Comparison of ENCODE assay signal across 8 cellular contexts in the genomic region with DNA sequence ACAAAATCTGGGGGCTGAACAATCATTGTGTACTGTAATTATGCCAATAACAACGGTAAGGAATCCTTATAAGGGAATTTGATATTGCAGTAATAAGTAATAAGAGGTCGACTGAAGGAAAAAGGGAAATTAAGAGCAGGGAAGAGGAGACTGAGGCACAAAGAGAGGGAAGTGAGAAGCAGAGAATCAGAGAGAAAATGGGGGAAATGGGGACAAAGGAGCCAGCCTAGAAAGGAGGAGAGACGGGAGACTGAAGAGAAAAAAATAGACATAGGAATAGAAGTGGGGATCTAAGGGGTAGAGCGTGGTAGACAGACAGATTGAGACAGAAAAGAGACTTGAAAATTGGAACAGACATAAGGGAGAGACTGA. TPM values are rescaled to one million over a fixed set of nuclear protein-coding genes. Genes with fewer than 3 reads are reported as not detected.
A peak's percentile ranks its signal among the peaks of the same experiment; 100 is the strongest.
DNase-seq lines count a peak whose midpoint lies in the region; ATAC-seq, FAIRE-seq and TF ChIP-seq lines count a peak whose summit lies in the region.

No MANE protein-coding gene starts in this region.

- peaks cover 6% of the 10 kb centered on the region for H3K9me3 ChIP-seq in CD8-positive, alpha-beta T cell (ENCODE audit: low read length)
- H3K9me3 ChIP-seq in psoas muscle: peaks cover 60% of the 10 kb centered on the region

- peaks cover 24% of the 10 kb centered on the region for H3K27me3 Mint-ChIP-seq in CD8-positive, alpha-beta T cell (ENCODE audit: low read depth)
- no peaks in the 10 kb centered on the region for H3K27me3 Mint-ChIP-seq in activated CD4-positive, alpha-beta memory T cell treated with anti-CD3 and anti-CD28 coated beads, Interleukin-2, amount 10 ng/mL, durations not matched to agents 7 days and 5 days

- intact Hi-C loops in CD8-positive, alpha-beta T cell (cut with DNase I, micrococcal nuclease): no loop called here
- intact Hi-C loops in psoas muscle (cut with DNase I): no loop called here

- WGBS in psoas muscle, 3 donors: 22 to 25% (median 23%) methylated on average over 4 of the region's 4 CpGs

- H3K4me1 ChIP-seq in CD8-positive, alpha-beta T cell (ENCODE audit: insufficient read depth, low read length): no peaks in the 10 kb centered on the region
- no peaks in the 10 kb centered on the region for H3K4me1 ChIP-seq in psoas muscle

- H3K27ac Mint-ChIP-seq in CD8-positive, alpha-beta T cell: peak overlapping the region; percentile 84
- H3K27ac Mint-ChIP-seq in activated CD4-positive, alpha-beta memory T cell treated with anti-CD3 and anti-CD28 coated beads, Interleukin-2, amount 10 ng/mL, durations not matched to agents 7 days and 5 days: no peak overlapping the region

- no peaks in the 10 kb centered on the region for H3K27me3 ChIP-seq in CD8-positive, alpha-beta T cell (ENCODE audit: insufficient read depth, low read length)
- no peaks in the 10 kb centered on the region for H3K27me3 ChIP-seq in psoas muscle (ENCODE audit: insufficient read depth in 3 of 3, low read length in 2 of 3)

- ATAC-seq in CD8-positive, alpha-beta T cell: no peak
- ATAC-seq in psoas muscle: no peak

- TF ChIP-seq CTCF in CD8-positive, alpha-beta T cell (IDR thresholded peaks at IDR 0.05): no peak
- TF ChIP-seq CTCF in foreskin fibroblast (IDR thresholded peaks at IDR 0.05; ENCODE audit: low read depth, low read length): no peak
- no peak for TF ChIP-seq CTCF in psoas muscle (IDR thresholded peaks at IDR 0.05)
- no peak for TF ChIP-seq CTCF in GM10248 (IDR thresholded peaks at IDR 0.05; ENCODE audit: control extremely low read depth, extremely low read depth, low read depth, missing control alignments)

- no peaks in the 10 kb centered on the region for H3K36me3 ChIP-seq in CD8-positive, alpha-beta T cell (ENCODE audit: insufficient read depth, low read length)
- H3K36me3 ChIP-seq in psoas muscle (ENCODE audit: insufficient read depth in 1 of 2, low read depth in 1 of 2): no peaks in the 10 kb centered on the region

- no peak for DNase-seq in CD8-positive, alpha-beta T cell
- DNase-seq in activated CD4-positive, alpha-beta memory T cell treated with anti-CD3 and anti-CD28 coated beads, Interleukin-2, amount 10 ng/mL, durations not matched to agents 7 days and 5 days: no peak
- DNase-seq in foreskin fibroblast (no peak), psoas muscle (no peak), EL (no peak), GM12891 (ENCODE audit: insufficient read length, low spot score) (no peak), GM10248 (ENCODE audit: extremely low spot score) (no peak), H54 (ENCODE audit: insufficient read length, low spot score) (no peak)

- FAIRE-seq in GM12891 (lab: Jason Lieb, UNC): no peak
- FAIRE-seq in H54 (lab: Jason Lieb, UNC): no peak

- H3K9me3 Mint-ChIP-seq in CD8-positive, alpha-beta T cell: peaks cover 52% of the 10 kb centered on the region
- H3K9me3 Mint-ChIP-seq in activated CD4-positive, alpha-beta memory T cell treated with anti-CD3 and anti-CD28 coated beads, Interleukin-2, amount 10 ng/mL, durations not matched to agents 7 days and 5 days: peaks cover 49% of the 10 kb centered on the region

- H3K36me3 Mint-ChIP-seq in CD8-positive, alpha-beta T cell: peaks cover 23% of the 10 kb centered on the region
- peaks cover 6% of the 10 kb centered on the region for H3K36me3 Mint-ChIP-seq in activated CD4-positive, alpha-beta memory T cell treated with anti-CD3 and anti-CD28 coated beads, Interleukin-2, amount 10 ng/mL, durations not matched to agents 7 days and 5 days (ENCODE audit: low read depth)

- POLR2A ChIA-PET in CD8-positive, alpha-beta T cell (lab: Charles Lee): no interaction called here
- POLR2A ChIA-PET in activated CD4-positive, alpha-beta memory T cell treated with anti-CD3 and anti-CD28 coated beads, Interleukin-2, amount 10 ng/mL, durations not matched to agents 7 days and 5 days (lab: Charles Lee): no interaction called here
- POLR2A ChIA-PET in GM10248 (lab: Yijun Ruan, JAX): no interaction called here

- CTCF ChIA-PET in CD8-positive, alpha-beta T cell (lab: Charles Lee): no interaction called here
- CTCF ChIA-PET in activated CD4-positive, alpha-beta memory T cell treated with anti-CD3 and anti-CD28 coated beads, Interleukin-2, amount 10 ng/mL, durations not matched to agents 7 days and 5 days (lab: Charles Lee): no interaction called here
- CTCF ChIA-PET in GM10248 (lab: Yijun Ruan, JAX): interaction anchor here (1.3 kb wide), 1 partner anchor 11 kb away, joined by 3 read pairs; no protein-coding TSS in a partner anchor

- TF ChIP-seq POLR2A in GM12891 (IDR thresholded peaks at IDR 0.05; ENCODE audit: low read depth, low read length) (no peak), H54 (IDR thresholded peaks at IDR 0.05; ENCODE audit: low read depth, low read length) (no peak)

- H3K4me3 Mint-ChIP-seq in CD8-positive, alpha-beta T cell: peak overlapping the region; percentile 80
- peak overlapping the region; percentile 62 for H3K4me3 Mint-ChIP-seq in activated CD4-positive, alpha-beta memory T cell treated with anti-CD3 and anti-CD28 coated beads, Interleukin-2, amount 10 ng/mL, durations not matched to agents 7 days and 5 days

- no peaks in the 10 kb centered on the region for H3K4me1 Mint-ChIP-seq in CD8-positive, alpha-beta T cell (ENCODE audit: low read depth)
- no peaks in the 10 kb centered on the region for H3K4me1 Mint-ChIP-seq in activated CD4-positive, alpha-beta memory T cell treated with anti-CD3 and anti-CD28 coated beads, Interleukin-2, amount 10 ng/mL, durations not matched to agents 7 days and 5 days

- H3K27ac ChIP-seq in CD8-positive, alpha-beta T cell (ENCODE audit: low read depth, low read length): peak overlapping the region; percentile 60
- peak overlapping the region; percentile 69 for H3K27ac ChIP-seq in psoas muscle

- peak overlapping the region; percentile 40 for H3K4me3 ChIP-seq in CD8-positive, alpha-beta T cell (ENCODE audit: low read depth, low read length)
- H3K4me3 ChIP-seq in foreskin fibroblast (ENCODE audit: low read depth in 1 of 2, low read length in 2 of 2) (peak overlapping the region; percentile 63 to 86), psoas muscle (peak overlapping the region; percentile 62)

TF ChIP-seq in GM12891, 5 proteins besides CTCF, POLR2A, EP300 and RAD21:
- TF ChIP-seq PAX5 (IDR thresholded peaks at IDR 0.05; ENCODE audit: insufficient read depth, low read length, severe bottlenecking) (no peak), POLR2AphosphoS5 (IDR thresholded peaks at IDR 0.05; ENCODE audit: low read depth, low read length) (no peak), SPI1 (IDR thresholded peaks at IDR 0.05; ENCODE audit: low read depth, low read length) (no peak), TAF1 (IDR thresholded peaks at IDR 0.05; ENCODE audit: low read depth, low read length) (no peak), POU2F2 (IDR thresholded peaks at IDR 0.05; ENCODE audit: low read depth, low read length) (no peak)

RNA-seq across cellular contexts. Expression of a gene that starts 0.5 kb away (rescaled TPM):
- total RNA-seq in CD8-positive, alpha-beta T cell: 1 to 10 TPM; 1.5 to 1.8 TPM
- total RNA-seq in activated CD4-positive, alpha-beta memory T cell treated with anti-CD3 and anti-CD28 coated beads, Interleukin-2, amount 10 ng/mL, durations not matched to agents 7 days and 5 days: under 1 TPM; 0.33 to 0.43 TPM
- under 1 TPM; 0.20 to 0.77 (median 0.55) TPM for total RNA-seq in psoas muscle
- polyA plus RNA-seq in psoas muscle: under 1 TPM; 0.55 to 0.73 (median 0.68) TPM
- 0.62 TPM for polyA plus RNA-seq in GM12891 (2012; ENCODE audit: low read depth, missing spikeins)

RNA-seq across cellular contexts. Expression of a gene that starts 59.0 kb away (rescaled TPM):
- 1 to 10 TPM; 1.7 to 2.3 TPM for total RNA-seq in CD8-positive, alpha-beta T cell
- 1 to 10 TPM in 1 of 2 experiments, under 1 TPM in 1; 0.96 to 1.2 TPM for total RNA-seq in activated CD4-positive, alpha-beta memory T cell treated with anti-CD3 and anti-CD28 coated beads, Interleukin-2, amount 10 ng/mL, durations not matched to agents 7 days and 5 days
- not detected for total RNA-seq in psoas muscle
- polyA plus RNA-seq in psoas muscle: not detected
- polyA plus RNA-seq in GM12891 (2012; ENCODE audit: low read depth, missing spikeins): 0.67 TPM
